Comparison of ENCODE assay signal across 10 cellular contexts in genomic region chr1:60573726-60574409, GRCh38.
A peak's percentile ranks its signal among the peaks of the same experiment; 100 is the strongest.
DNase-seq lines count a peak whose midpoint lies in the region; TF ChIP-seq lines count a peak whose summit lies in the region.
"Had no signal": no experiment of that assay in that cellular context is flagged by ENCODE, and none has a peak within 500 bp of the region (broad histone marks: within the 10 kb centered on the region; RNA-seq: fewer than 3 reads in every experiment).

No MANE protein-coding gene starts in this region.

- H3K36me3 Mint-ChIP-seq in activated T-helper 1 cell treated with anti-CD3 and anti-CD28 coated beads, Interleukin-12 subunit alpha, Interleukin-12 subunit beta, Interleukin-2, Interleukin-4 antibody, amounts not matched to agents 30 ng/mL and 10 ng/mL and 1 ng/mL, durations not matched to agents 14 hours and 24 hours and 36 hours (ENCODE audit: low read depth) = no peaks in the 10 kb centered on the region

- H3K9ac ChIP-seq in HUES48 (ENCODE audit: low read depth, low read length) (no peak overlapping the region), adipocyte (ENCODE audit: low read length) (no peak overlapping the region)
- H3K9ac ChIP-seq: BLaER1 had no signal

- no peak overlapping the region for H3K4me3 Mint-ChIP-seq in activated T-helper 1 cell treated with anti-CD3 and anti-CD28 coated beads, Interleukin-12 subunit alpha, Interleukin-12 subunit beta, Interleukin-2, Interleukin-4 antibody, amounts not matched to agents 30 ng/mL and 10 ng/mL and 1 ng/mL, durations not matched to agents 14 hours and 24 hours and 36 hours

- no peak overlapping the region for H3K27ac Mint-ChIP-seq in activated T-helper 1 cell treated with anti-CD3 and anti-CD28 coated beads, Interleukin-12 subunit alpha, Interleukin-12 subunit beta, Interleukin-2, Interleukin-4 antibody, amounts not matched to agents 30 ng/mL and 10 ng/mL and 1 ng/mL, durations not matched to agents 14 hours and 24 hours and 36 hours

- H3K36me3 ChIP-seq in HUES48 (ENCODE audit: control insufficient read depth, insufficient read depth, low read length) = no peaks in the 10 kb centered on the region
- H3K36me3 ChIP-seq in adipocyte (ENCODE audit: control insufficient read depth, insufficient read depth, low read length, severe bottlenecking) = no peaks in the 10 kb centered on the region
- H3K36me3 ChIP-seq: BLaER1 had no signal

- H3K9me3 ChIP-seq in HUES48 (ENCODE audit: control insufficient read depth, insufficient read depth, low read length) (no peaks in the 10 kb centered on the region), adipocyte (ENCODE audit: control insufficient read depth, low read length) (no peaks in the 10 kb centered on the region)
- H3K9me3 ChIP-seq: BLaER1 had no signal

- intact Hi-C loops in activated T-helper 1 cell treated with anti-CD3 and anti-CD28 coated beads, Interleukin-12 subunit alpha, Interleukin-12 subunit beta, Interleukin-2, Interleukin-4 antibody, amounts not matched to agents 30 ng/mL and 10 ng/mL and 1 ng/mL, durations not matched to agents 14 hours and 24 hours and 36 hours (cut with micrococcal nuclease) = no loop called here

- TF ChIP-seq CTCF in 22Rv1 (IDR thresholded peaks at IDR 0.05) = no peak

- no peaks in the 10 kb centered on the region for H3K9me3 Mint-ChIP-seq in activated T-helper 1 cell treated with anti-CD3 and anti-CD28 coated beads, Interleukin-12 subunit alpha, Interleukin-12 subunit beta, Interleukin-2, Interleukin-4 antibody, amounts not matched to agents 30 ng/mL and 10 ng/mL and 1 ng/mL, durations not matched to agents 14 hours and 24 hours and 36 hours

- no peak overlapping the region for H3K4me3 ChIP-seq in HUES48 (ENCODE audit: low read depth, low read length)
- H3K4me3 ChIP-seq in adipocyte (ENCODE audit: low read length) = no peak overlapping the region
- H3K4me3 ChIP-seq: BLaER1 had no signal

- DNase-seq in adipocyte (ENCODE audit: low read depth) (peak; percentile 66), iris pigment epithelial cell (ENCODE audit: low read depth) (peak; percentile 91), NCI-H774 (lab: John Stamatoyannopoulos, UW) (no peak), middle frontal gyrus (ENCODE audit: extremely low spot score, low spot score) (no peak), DMS79 treated with DMSO at 0.1 percent for 48 hours (lab: John Stamatoyannopoulos, UW) (no peak)
- no peak for DNase-seq in activated T-helper 1 cell treated with anti-CD3 and anti-CD28 coated beads, Interleukin-12 subunit alpha, Interleukin-12 subunit beta, Interleukin-2, Interleukin-4 antibody, amounts not matched to agents 30 ng/mL and 10 ng/mL and 1 ng/mL, durations not matched to agents 14 hours and 24 hours and 36 hours (ENCODE audit: low spot score)
- DNase-seq: H7 had no signal

- peak overlapping the region; percentile 98 for H3K27ac ChIP-seq in 22Rv1
- H3K27ac ChIP-seq in HUES48 (ENCODE audit: low read depth, low read length) = peak overlapping the region; percentile 46
- H3K27ac ChIP-seq: BLaER1 had no signal

- no peaks in the 10 kb centered on the region for H3K27me3 Mint-ChIP-seq in activated T-helper 1 cell treated with anti-CD3 and anti-CD28 coated beads, Interleukin-12 subunit alpha, Interleukin-12 subunit beta, Interleukin-2, Interleukin-4 antibody, amounts not matched to agents 30 ng/mL and 10 ng/mL and 1 ng/mL, durations not matched to agents 14 hours and 24 hours and 36 hours (ENCODE audit: insufficient read depth)

- H3K27me3 ChIP-seq in HUES48 (ENCODE audit: control insufficient read depth, insufficient read depth, low read length) (no peaks in the 10 kb centered on the region), adipocyte (replicated peaks; ENCODE audit: control insufficient read depth, insufficient read depth, low read length) (no peaks in the 10 kb centered on the region)
- H3K27me3 ChIP-seq: BLaER1 had no signal

- H3K4me1 ChIP-seq in HUES48 (ENCODE audit: control insufficient read depth, insufficient read depth, low read length) (peaks cover 9% of the 10 kb centered on the region), adipocyte (ENCODE audit: control insufficient read depth, insufficient read depth, low read length) (peaks cover 31% of the 10 kb centered on the region)
- H3K4me1 ChIP-seq: BLaER1 had no signal

- H3K4me1 Mint-ChIP-seq in activated T-helper 1 cell treated with anti-CD3 and anti-CD28 coated beads, Interleukin-12 subunit alpha, Interleukin-12 subunit beta, Interleukin-2, Interleukin-4 antibody, amounts not matched to agents 30 ng/mL and 10 ng/mL and 1 ng/mL, durations not matched to agents 14 hours and 24 hours and 36 hours (ENCODE audit: low read depth) = no peaks in the 10 kb centered on the region

Comparison
In these comparisons a context has a peak if more than half of its experiments do, and no peak if none do; other contexts are left out.
1. DNase-seq: peak in adipocyte (single experiment) and iris pigment epithelial cell (single experiment); none in NCI-H774 (single experiment), middle frontal gyrus (single experiment), DMS79 treated with DMSO at 0.1 percent for 48 hours (single experiment) and activated T-helper 1 cell treated with anti-CD3 and anti-CD28 coated beads, Interleukin-12 subunit alpha, Interleukin-12 subunit beta, Interleukin-2, Interleukin-4 antibody, amounts not matched to agents 30 ng/mL and 10 ng/mL and 1 ng/mL, durations not matched to agents 14 hours and 24 hours and 36 hours (single experiment).